Comparison of ENCODE assay signal across 1 cellular context in the genomic region with DNA sequence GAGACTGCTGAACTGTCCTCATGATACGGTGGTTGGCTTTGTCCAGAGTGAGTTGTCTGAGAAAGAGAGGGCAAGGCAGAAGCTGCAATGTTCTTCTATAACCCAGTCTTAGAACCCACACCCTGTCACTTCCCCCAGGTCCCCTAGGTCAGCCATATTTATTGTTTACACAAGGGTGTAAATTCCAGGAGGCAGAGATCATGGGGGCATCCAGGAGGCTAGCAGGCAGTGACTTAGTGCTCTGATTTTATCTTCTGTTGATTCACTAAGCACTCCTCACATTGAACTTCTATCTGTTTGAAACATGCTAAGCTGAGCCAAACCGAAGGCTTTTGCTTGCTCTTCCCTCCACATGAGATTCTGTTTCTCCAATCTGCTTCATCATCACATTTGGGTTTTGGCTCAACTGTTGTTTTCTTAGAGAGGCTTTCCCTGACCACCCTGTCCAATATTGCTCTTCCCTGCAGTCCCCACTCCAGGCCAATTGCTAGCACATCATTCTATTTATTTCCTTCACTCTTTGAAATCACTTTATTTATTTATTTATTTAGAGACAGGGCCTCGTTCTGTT.
TF ChIP-seq lines count a peak whose summit lies in the region.

No MANE protein-coding gene starts in this region.

TF ChIP-seq in HepG2, 621 proteins besides CTCF, POLR2A, EP300 and RAD21 (continued from another document):
- TF ChIP-seq, protein P1, sequence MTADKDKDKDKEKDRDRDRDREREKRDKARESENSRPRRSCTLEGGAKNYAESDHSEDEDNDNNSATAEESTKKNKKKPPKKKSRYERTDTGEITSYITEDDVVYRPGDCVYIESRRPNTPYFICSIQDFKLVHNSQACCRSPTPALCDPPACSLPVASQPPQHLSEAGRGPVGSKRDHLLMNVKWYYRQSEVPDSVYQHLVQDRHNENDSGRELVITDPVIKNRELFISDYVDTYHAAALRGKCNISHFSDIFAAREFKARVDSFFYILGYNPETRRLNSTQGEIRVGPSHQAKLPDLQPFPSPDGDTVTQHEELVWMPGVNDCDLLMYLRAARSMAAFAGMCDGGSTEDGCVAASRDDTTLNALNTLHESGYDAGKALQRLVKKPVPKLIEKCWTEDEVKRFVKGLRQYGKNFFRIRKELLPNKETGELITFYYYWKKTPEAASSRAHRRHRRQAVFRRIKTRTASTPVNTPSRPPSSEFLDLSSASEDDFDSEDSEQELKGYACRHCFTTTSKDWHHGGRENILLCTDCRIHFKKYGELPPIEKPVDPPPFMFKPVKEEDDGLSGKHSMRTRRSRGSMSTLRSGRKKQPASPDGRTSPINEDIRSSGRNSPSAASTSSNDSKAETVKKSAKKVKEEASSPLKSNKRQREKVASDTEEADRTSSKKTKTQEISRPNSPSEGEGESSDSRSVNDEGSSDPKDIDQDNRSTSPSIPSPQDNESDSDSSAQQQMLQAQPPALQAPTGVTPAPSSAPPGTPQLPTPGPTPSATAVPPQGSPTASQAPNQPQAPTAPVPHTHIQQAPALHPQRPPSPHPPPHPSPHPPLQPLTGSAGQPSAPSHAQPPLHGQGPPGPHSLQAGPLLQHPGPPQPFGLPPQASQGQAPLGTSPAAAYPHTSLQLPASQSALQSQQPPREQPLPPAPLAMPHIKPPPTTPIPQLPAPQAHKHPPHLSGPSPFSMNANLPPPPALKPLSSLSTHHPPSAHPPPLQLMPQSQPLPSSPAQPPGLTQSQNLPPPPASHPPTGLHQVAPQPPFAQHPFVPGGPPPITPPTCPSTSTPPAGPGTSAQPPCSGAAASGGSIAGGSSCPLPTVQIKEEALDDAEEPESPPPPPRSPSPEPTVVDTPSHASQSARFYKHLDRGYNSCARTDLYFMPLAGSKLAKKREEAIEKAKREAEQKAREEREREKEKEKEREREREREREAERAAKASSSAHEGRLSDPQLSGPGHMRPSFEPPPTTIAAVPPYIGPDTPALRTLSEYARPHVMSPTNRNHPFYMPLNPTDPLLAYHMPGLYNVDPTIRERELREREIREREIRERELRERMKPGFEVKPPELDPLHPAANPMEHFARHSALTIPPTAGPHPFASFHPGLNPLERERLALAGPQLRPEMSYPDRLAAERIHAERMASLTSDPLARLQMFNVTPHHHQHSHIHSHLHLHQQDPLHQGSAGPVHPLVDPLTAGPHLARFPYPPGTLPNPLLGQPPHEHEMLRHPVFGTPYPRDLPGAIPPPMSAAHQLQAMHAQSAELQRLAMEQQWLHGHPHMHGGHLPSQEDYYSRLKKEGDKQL (CRISPR knock-in tag; IDR thresholded peaks at IDR 0.05; ENCODE audit: low read depth) = no peak
- TF ChIP-seq TBX3 (IDR thresholded peaks at IDR 0.05; ENCODE audit: borderline replicate concordance) (no peak), ZMYM2 (CRISPR knock-in tag; IDR thresholded peaks at IDR 0.05) (no peak), ARNTL (CRISPR knock-in tag; IDR thresholded peaks at IDR 0.05) (no peak)
- TF ChIP-seq, protein P2, sequence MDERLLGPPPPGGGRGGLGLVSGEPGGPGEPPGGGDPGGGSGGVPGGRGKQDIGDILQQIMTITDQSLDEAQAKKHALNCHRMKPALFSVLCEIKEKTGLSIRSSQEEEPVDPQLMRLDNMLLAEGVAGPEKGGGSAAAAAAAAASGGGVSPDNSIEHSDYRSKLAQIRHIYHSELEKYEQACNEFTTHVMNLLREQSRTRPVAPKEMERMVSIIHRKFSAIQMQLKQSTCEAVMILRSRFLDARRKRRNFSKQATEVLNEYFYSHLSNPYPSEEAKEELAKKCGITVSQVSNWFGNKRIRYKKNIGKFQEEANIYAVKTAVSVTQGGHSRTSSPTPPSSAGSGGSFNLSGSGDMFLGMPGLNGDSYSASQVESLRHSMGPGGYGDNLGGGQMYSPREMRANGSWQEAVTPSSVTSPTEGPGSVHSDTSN (CRISPR knock-in tag; IDR thresholded peaks at IDR 0.05) = no peak
TF ChIP-seq in HepG2: peak in this region for 3.
